ENCODE assay signal across 14 cellular contexts in genomic region chr13:37306778-37307544, GRCh38.
DNase-seq lines count a peak whose midpoint lies in the region; ATAC-seq and TF ChIP-seq lines count a peak whose summit lies in the region.
"Had no signal": no experiment of that assay in that cellular context is flagged by ENCODE, and none has a peak within 500 bp of the region (broad histone marks: within the 10 kb centered on the region; RNA-seq: fewer than 3 reads in every experiment).

No MANE protein-coding gene starts in this region.

- ATAC-seq in GM18858 (IDR thresholded peaks at IDR 0.05; ENCODE audit: unreplicated experiment) = no peak
- ATAC-seq: activated T-cell treated with anti-CD3 and anti-CD28 coated beads, Interleukin-2, amount 50 U/mL, for 72 hours; right cardiac atrium; upper lobe of right lung had no signal

- CTCF ChIA-PET in RWPE1 (lab: Yijun Ruan, JAX) = no interaction called here

- DNase-seq in GM03348 (ENCODE audit: low spot score) = peak; percentile 86
- DNase-seq in RWPE1 (ENCODE audit: low spot score) = peak; percentile 62
- peak; percentile 94 for DNase-seq in epithelial cell of esophagus (ENCODE audit: low read depth)
- peak; percentile 61 for DNase-seq in pulmonary artery endothelial cell (ENCODE audit: low read depth, low spot score)
- no peak for DNase-seq in putamen (ENCODE audit: low spot score)
- DNase-seq in stimulated activated CD4-positive, alpha-beta T cell treated with anti-CD3 and anti-CD28 coated beads, Interleukin-2, amount 100 ng/mL, for 48 hours = no peak
- no peak for DNase-seq in NOMO-1 treated with dmso at 0.1 percent for 144 hours (lab: John Stamatoyannopoulos, UW; ENCODE audit: unreplicated experiment)
- DNase-seq: activated T-cell treated with anti-CD3 and anti-CD28 coated beads, Interleukin-2, amount 50 U/mL, for 72 hours; midbrain; NCI-H2029; right cardiac atrium; upper lobe of right lung had no signal

- H3K4me3 ChIP-seq in epithelial cell of esophagus (ENCODE audit: low read length) = no peak overlapping the region
- H3K4me3 ChIP-seq: upper lobe of right lung had no signal

- H3K27ac ChIP-seq in RWPE1 = peak overlapping the region; percentile 64; the same call in 1 of the 2 replicates
- H3K27ac ChIP-seq: upper lobe of right lung, VCaP had no signal

- TF ChIP-seq CTCF in RWPE1 (conservative IDR thresholded peaks at IDR 0.05; ENCODE audit: low read depth) (no peak), epithelial cell of esophagus (IDR thresholded peaks at IDR 0.05; ENCODE audit: insufficient read depth, low read depth, low read length, missing control alignments) (no peak)

- POLR2A ChIA-PET in RWPE1 (lab: Yijun Ruan, JAX; ENCODE audit: low non-redundant PET) = no interaction called here

Comparison
In these comparisons a context has a peak if more than half of its experiments do, and no peak if none do; other contexts are left out.
1. DNase-seq: peak in GM03348 (single experiment), RWPE1 (single experiment), epithelial cell of esophagus (single experiment) and pulmonary artery endothelial cell (single experiment); none in putamen (single experiment), stimulated activated CD4-positive, alpha-beta T cell treated with anti-CD3 and anti-CD28 coated beads, Interleukin-2, amount 100 ng/mL, for 48 hours (0 of 2) and NOMO-1 treated with dmso at 0.1 percent for 144 hours (single experiment).